ENCODE assay signal across 20 cellular contexts in genomic region chr6:150607044-150607650, GRCh38. TPM values are rescaled to one million over a fixed set of nuclear protein-coding genes. Genes with fewer than 3 reads are reported as not detected.
"Had no signal": no experiment of that assay in that cellular context is flagged by ENCODE, and none has a peak within 500 bp of the region (broad histone marks: within the 10 kb centered on the region; RNA-seq: fewer than 3 reads in every experiment).

No MANE protein-coding gene starts in this region.

- H3K4me3 Mint-ChIP-seq: activated CD4-positive, alpha-beta T cell treated with anti-CD3 and anti-CD28 coated beads for 36 hours; activated T-helper 1 cell treated with anti-CD3 and anti-CD28 coated beads, Interleukin-12 subunit alpha, Interleukin-12 subunit beta, Interleukin-2, Interleukin-4 antibody, amounts not matched to agents 30 ng/mL and 10 ng/mL and 1 ng/mL, durations not matched to agents 14 hours and 24 hours and 36 hours; endodermal cell had no signal

- H3K27me3 ChIP-seq: adrenal gland, dorsolateral prefrontal cortex, right lobe of liver, uterus had no signal

- H3K4me2 ChIP-seq: smooth muscle cell had no signal

- H3K4me1 Mint-ChIP-seq: endodermal cell had no signal

- DNase-seq: activated CD4-positive, alpha-beta T cell treated with anti-CD3 and anti-CD28 coated beads for 36 hours; activated CD4-positive, alpha-beta T cell treated with anti-CD3 and anti-CD28 coated beads, Interleukin-2, amount 50 U/mL, for 48 hours; activated gamma-delta T cell treated with Interleukin-2 at 50 U/mL for 16 hours; activated T-cell treated with anti-CD3 and anti-CD28 coated beads for 4 hours; adrenal gland; dorsolateral prefrontal cortex; endodermal cell; foreskin keratinocyte; glutamatergic neuron; hippocampal formation; psoas muscle; right lobe of liver; stimulated activated naive CD4-positive, alpha-beta T cell treated with Interleukin-2 at 50 U/mL for 16 hours; tibial artery; uterus had no signal

- H3K27ac Mint-ChIP-seq: activated CD4-positive, alpha-beta T cell treated with anti-CD3 and anti-CD28 coated beads for 36 hours; activated T-helper 1 cell treated with anti-CD3 and anti-CD28 coated beads, Interleukin-12 subunit alpha, Interleukin-12 subunit beta, Interleukin-2, Interleukin-4 antibody, amounts not matched to agents 30 ng/mL and 10 ng/mL and 1 ng/mL, durations not matched to agents 14 hours and 24 hours and 36 hours; endodermal cell had no signal

- H3K4me1 ChIP-seq: adrenal gland, foreskin keratinocyte, psoas muscle, right lobe of liver, tibial artery had no signal

- H3K36me3 Mint-ChIP-seq: activated naive CD4-positive, alpha-beta T cell treated with anti-CD3 and anti-CD28 coated beads, Interleukin-2, amount 50 U/mL, for 72 hours had no signal

- H3K9me3 Mint-ChIP-seq: activated naive CD4-positive, alpha-beta T cell treated with anti-CD3 and anti-CD28 coated beads, Interleukin-2, amount 50 U/mL, for 72 hours; activated T-helper 1 cell treated with anti-CD3 and anti-CD28 coated beads, Interleukin-12 subunit alpha, Interleukin-12 subunit beta, Interleukin-2, Interleukin-4 antibody, amounts not matched to agents 30 ng/mL and 10 ng/mL and 1 ng/mL, durations not matched to agents 14 hours and 24 hours and 36 hours; endodermal cell had no signal

- ATAC-seq: activated CD4-positive, alpha-beta T cell treated with anti-CD3 and anti-CD28 coated beads for 36 hours; activated naive CD4-positive, alpha-beta T cell treated with anti-CD3 and anti-CD28 coated beads, Interleukin-2, amount 50 U/mL, for 72 hours; foreskin keratinocyte; left lobe of liver; psoas muscle; right lobe of liver had no signal

- H3K9me3 ChIP-seq: adrenal gland, psoas muscle, right lobe of liver, tibial artery, uterus had no signal

- H3K27ac ChIP-seq: adrenal gland, foreskin keratinocyte, psoas muscle, right lobe of liver, tibial artery had no signal

RNA-seq across cellular contexts. Expression of gene PLEKHG1, which starts 7.5 kb away (rescaled TPM):
- total RNA-seq: myocyte had no signal
